Comparison of ENCODE assay signal across 23 cellular contexts in genomic region chr6:35441205-35441604, GRCh38.
"Had no signal": no experiment of that assay in that cellular context is flagged by ENCODE, and none has a peak within 500 bp of the region (broad histone marks: within the 10 kb centered on the region; RNA-seq: fewer than 3 reads in every experiment).

No MANE protein-coding gene starts in this region.

- DNase-seq: activated CD4-positive, alpha-beta memory T cell treated with anti-CD3 and anti-CD28 coated beads for 36 hours; activated CD4-positive, alpha-beta T cell treated with anti-CD3 and anti-CD28 coated beads, Interleukin-2, amount 10 ng/mL, durations not matched to agents 7 days and 5 days; activated CD4-positive, CD25-positive, alpha-beta regulatory T cell; activated gamma-delta T cell; activated naive CD4-positive, alpha-beta T cell treated with anti-CD3 and anti-CD28 coated beads for 36 hours; activated T-cell treated with anti-CD3 and anti-CD28 coated beads for 4 hours; activated T-cell treated with anti-CD3 and anti-CD28 coated beads, Interleukin-2, amount 50 U/mL, for 48 hours; brain microvascular endothelial cell; caudate nucleus; Kasumi-1; KBM-7; NCI-H1048; NCI-H146; NCI-H187 treated with DMSO at 0.1 percent for 48 hours; NCI-H2081 treated with DMSO at 0.1 percent for 48 hours; NCI-H446; PC-3; SIG-M5; T-cell; T-helper 2 cell had no signal

- H3K27me3 ChIP-seq: brain microvascular endothelial cell had no signal

- ATAC-seq: activated T-helper 17 cell treated with anti-CD3 and anti-CD28 coated beads, Interleukin-2, amount 50 U/mL, for 72 hours; PC-3; T-cell had no signal

- H3K36me3 ChIP-seq: brain microvascular endothelial cell had no signal

- H3K27ac ChIP-seq: brain microvascular endothelial cell, SK-N-MC, VCaP had no signal

- H3K4me3 ChIP-seq: SK-N-MC had no signal
